12 cellular contexts compared by ENCODE assay signal in genomic region chr20:41091926-41092325, GRCh38.
"Had no signal": no experiment of that assay in that cellular context is flagged by ENCODE, and none has a peak within 500 bp of the region (broad histone marks: within the 10 kb centered on the region; RNA-seq: fewer than 3 reads in every experiment).

No MANE protein-coding gene starts in this region.

- H3K27ac Mint-ChIP-seq: activated naive CD8-positive, alpha-beta T cell treated with anti-CD3 and anti-CD28 coated beads, Interleukin-2, amount 10 ng/mL, durations not matched to agents 7 days and 5 days; activated T-helper 1 cell treated with anti-CD3 and anti-CD28 coated beads, Interleukin-12 subunit alpha, Interleukin-12 subunit beta, Interleukin-2, Interleukin-4 antibody, amounts not matched to agents 30 ng/mL and 10 ng/mL and 1 ng/mL, durations not matched to agents 14 hours and 24 hours and 36 hours; stimulated activated naive CD8-positive, alpha-beta T cell treated with anti-CD3 and anti-CD28 coated beads, Interleukin-15, amount 100 ng/mL, for 72 hours; T-helper 1 cell treated with Interleukin-12 subunit alpha and Interleukin-12 subunit beta and Interleukin-4 antibody, amounts not matched to agents 30 μg/mL and 1 μg/mL, for 36 hours had no signal

- H3K9me3 ChIP-seq: ascending aorta, esophagus muscularis mucosa, heart left ventricle, sigmoid colon, testis, upper lobe of right lung had no signal

- DNase-seq: activated CD4-positive, CD25-positive, alpha-beta regulatory T cell; activated CD8-positive, alpha-beta memory T cell treated with anti-CD3 and anti-CD28 coated beads, Interleukin-2, amount 50 U/mL, for 4 hours; activated naive CD8-positive, alpha-beta T cell treated with anti-CD3 and anti-CD28 coated beads, Interleukin-2, amount 10 ng/mL, durations not matched to agents 7 days and 5 days; heart left ventricle; sigmoid colon; stimulated activated naive CD8-positive, alpha-beta T cell treated with anti-CD3 and anti-CD28 coated beads, Interleukin-15, amount 100 ng/mL, for 72 hours; testis; upper lobe of right lung had no signal

- H3K9me3 Mint-ChIP-seq: activated naive CD8-positive, alpha-beta T cell treated with anti-CD3 and anti-CD28 coated beads, Interleukin-2, amount 10 ng/mL, durations not matched to agents 7 days and 5 days; activated T-helper 1 cell treated with anti-CD3 and anti-CD28 coated beads, Interleukin-12 subunit alpha, Interleukin-12 subunit beta, Interleukin-2, Interleukin-4 antibody, amounts not matched to agents 30 ng/mL and 10 ng/mL and 1 ng/mL, durations not matched to agents 14 hours and 24 hours and 36 hours; stimulated activated naive CD8-positive, alpha-beta T cell treated with anti-CD3 and anti-CD28 coated beads, Interleukin-15, amount 100 ng/mL, for 72 hours; T-helper 1 cell treated with Interleukin-12 subunit alpha and Interleukin-12 subunit beta and Interleukin-4 antibody, amounts not matched to agents 30 μg/mL and 1 μg/mL, for 36 hours had no signal

- H3K27ac ChIP-seq: ascending aorta, esophagus muscularis mucosa, heart left ventricle, testis, upper lobe of right lung had no signal

- H3K27me3 Mint-ChIP-seq: activated naive CD8-positive, alpha-beta T cell treated with anti-CD3 and anti-CD28 coated beads, Interleukin-2, amount 10 ng/mL, durations not matched to agents 7 days and 5 days; stimulated activated naive CD8-positive, alpha-beta T cell treated with anti-CD3 and anti-CD28 coated beads, Interleukin-15, amount 100 ng/mL, for 72 hours had no signal

- H3K4me3 Mint-ChIP-seq: activated naive CD8-positive, alpha-beta T cell treated with anti-CD3 and anti-CD28 coated beads, Interleukin-2, amount 10 ng/mL, durations not matched to agents 7 days and 5 days; activated T-helper 1 cell treated with anti-CD3 and anti-CD28 coated beads, Interleukin-12 subunit alpha, Interleukin-12 subunit beta, Interleukin-2, Interleukin-4 antibody, amounts not matched to agents 30 ng/mL and 10 ng/mL and 1 ng/mL, durations not matched to agents 14 hours and 24 hours and 36 hours; stimulated activated naive CD8-positive, alpha-beta T cell treated with anti-CD3 and anti-CD28 coated beads, Interleukin-15, amount 100 ng/mL, for 72 hours; T-helper 1 cell treated with Interleukin-12 subunit alpha and Interleukin-12 subunit beta and Interleukin-4 antibody, amounts not matched to agents 30 μg/mL and 1 μg/mL, for 36 hours had no signal

- ATAC-seq: heart left ventricle; stimulated activated naive CD8-positive, alpha-beta T cell treated with anti-CD3 and anti-CD28 coated beads, Interleukin-15, amount 100 ng/mL, for 72 hours; upper lobe of right lung had no signal
